Comparison of ENCODE assay signal across 2 cellular contexts in the genomic region with DNA sequence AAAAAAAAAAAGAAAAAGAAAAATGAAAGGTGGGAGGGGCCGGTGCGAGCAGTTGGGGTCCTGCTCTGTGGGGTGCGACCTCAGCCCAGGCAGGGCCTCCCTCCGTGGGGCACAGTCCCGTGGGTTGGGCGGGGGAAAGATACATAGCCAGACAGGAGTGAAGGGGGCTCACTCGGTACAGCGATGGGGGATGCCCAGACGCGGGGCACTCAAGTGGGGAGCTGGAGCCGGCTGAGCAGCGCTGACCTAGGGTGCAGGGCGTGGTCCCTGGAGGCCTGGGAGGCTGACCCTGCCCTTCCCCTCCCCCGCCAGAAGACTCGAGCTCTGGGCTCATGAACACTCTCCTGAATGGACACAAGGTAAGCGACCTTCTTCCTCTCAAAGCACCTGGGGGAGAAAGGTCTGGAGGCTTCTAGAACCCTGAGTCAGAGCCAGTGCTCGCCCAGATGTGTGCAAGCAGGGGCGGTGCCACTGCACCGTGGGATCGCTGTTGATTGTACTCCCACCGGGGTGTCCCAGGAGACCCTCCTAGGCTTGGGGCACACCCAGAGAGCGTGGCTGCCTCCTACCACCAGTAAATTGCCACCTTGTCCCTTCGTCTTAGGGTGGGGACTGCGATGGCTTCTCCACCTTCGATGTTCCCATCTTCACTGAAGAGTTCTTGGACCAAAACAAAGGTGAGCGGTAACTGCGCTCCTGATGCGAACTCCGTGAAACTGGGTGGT.
TF ChIP-seq lines count a peak whose summit lies in the region.

No MANE protein-coding gene starts in this region.

TF ChIP-seq in SK-N-SH, 30 proteins besides CTCF, POLR2A, EP300 and RAD21 (continued from another document):
- TF ChIP-seq ZBTB33 (IDR thresholded peaks at IDR 0.05; ENCODE audit: borderline replicate concordance, low read depth): no peak
- no peak for TF ChIP-seq MEF2A (IDR thresholded peaks at IDR 0.05; ENCODE audit: borderline replicate concordance, low read depth)
- TF ChIP-seq MXI1 (IDR thresholded peaks at IDR 0.05; ENCODE audit: low read depth, low read length): no peak
- no peak for TF ChIP-seq NFIC (IDR thresholded peaks at IDR 0.05; ENCODE audit: borderline replicate concordance)
- no peak for TF ChIP-seq GATA2 (CRISPR knock-in tag; IDR thresholded peaks at IDR 0.05)
- TF ChIP-seq RCOR1 (IDR thresholded peaks at IDR 0.05; ENCODE audit: low read length): no peak
- no peak for TF ChIP-seq FOSL2 (IDR thresholded peaks at IDR 0.05; ENCODE audit: borderline replicate concordance, low read depth)

TF ChIP-seq in SK-N-SH treated with all-trans-retinoic acid at 6 μM for 48 hours, 23 proteins besides CTCF, POLR2A, EP300 and RAD21 (continued from another document):
- no peak for TF ChIP-seq TSHZ2 (CRISPR knock-in tag; IDR thresholded peaks at IDR 0.05)
- TF ChIP-seq ZFP3 (CRISPR knock-in tag; IDR thresholded peaks at IDR 0.05): no peak
- no peak for TF ChIP-seq ZC3H10 (CRISPR knock-in tag; IDR thresholded peaks at IDR 0.05)
- no peak for TF ChIP-seq PATZ1 (CRISPR knock-in tag; IDR thresholded peaks at IDR 0.05; ENCODE audit: borderline replicate concordance)
- TF ChIP-seq ISL1 (CRISPR knock-in tag; IDR thresholded peaks at IDR 0.05): no peak
- no peak for TF ChIP-seq CSDC2 (CRISPR knock-in tag; IDR thresholded peaks at IDR 0.05)
- TF ChIP-seq ZNF70 (CRISPR knock-in tag; IDR thresholded peaks at IDR 0.05): no peak
- TF ChIP-seq ZNF565 (CRISPR knock-in tag; conservative IDR thresholded peaks at IDR 0.05; ENCODE audit: low read depth): no peak
- TF ChIP-seq OSR1 (CRISPR knock-in tag; IDR thresholded peaks at IDR 0.05): no peak
- TF ChIP-seq ZNF8 (CRISPR knock-in tag; IDR thresholded peaks at IDR 0.05): no peak
- TF ChIP-seq TCF4 (CRISPR knock-in tag; IDR thresholded peaks at IDR 0.05; ENCODE audit: borderline replicate concordance): no peak
- no peak for TF ChIP-seq PPARA (CRISPR knock-in tag; IDR thresholded peaks at IDR 0.05; ENCODE audit: borderline replicate concordance)
- TF ChIP-seq, protein P1, sequence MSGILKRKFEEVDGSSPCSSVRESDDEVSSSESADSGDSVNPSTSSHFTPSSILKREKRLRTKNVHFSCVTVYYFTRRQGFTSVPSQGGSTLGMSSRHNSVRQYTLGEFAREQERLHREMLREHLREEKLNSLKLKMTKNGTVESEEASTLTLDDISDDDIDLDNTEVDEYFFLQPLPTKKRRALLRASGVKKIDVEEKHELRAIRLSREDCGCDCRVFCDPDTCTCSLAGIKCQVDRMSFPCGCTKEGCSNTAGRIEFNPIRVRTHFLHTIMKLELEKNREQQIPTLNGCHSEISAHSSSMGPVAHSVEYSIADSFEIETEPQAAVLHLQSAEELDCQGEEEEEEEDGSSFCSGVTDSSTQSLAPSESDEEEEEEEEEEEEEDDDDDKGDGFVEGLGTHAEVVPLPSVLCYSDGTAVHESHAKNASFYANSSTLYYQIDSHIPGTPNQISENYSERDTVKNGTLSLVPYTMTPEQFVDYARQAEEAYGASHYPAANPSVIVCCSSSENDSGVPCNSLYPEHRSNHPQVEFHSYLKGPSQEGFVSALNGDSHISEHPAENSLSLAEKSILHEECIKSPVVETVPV (CRISPR knock-in tag; IDR thresholded peaks at IDR 0.05): no peak
- no peak for TF ChIP-seq TOX (CRISPR knock-in tag; IDR thresholded peaks at IDR 0.05; ENCODE audit: borderline replicate concordance)
- TF ChIP-seq ZFP30 (CRISPR knock-in tag; IDR thresholded peaks at IDR 0.05): no peak
- no peak for TF ChIP-seq RARB (CRISPR knock-in tag; IDR thresholded peaks at IDR 0.05)
